30 cellular contexts compared by ENCODE assay signal in the genomic region with DNA sequence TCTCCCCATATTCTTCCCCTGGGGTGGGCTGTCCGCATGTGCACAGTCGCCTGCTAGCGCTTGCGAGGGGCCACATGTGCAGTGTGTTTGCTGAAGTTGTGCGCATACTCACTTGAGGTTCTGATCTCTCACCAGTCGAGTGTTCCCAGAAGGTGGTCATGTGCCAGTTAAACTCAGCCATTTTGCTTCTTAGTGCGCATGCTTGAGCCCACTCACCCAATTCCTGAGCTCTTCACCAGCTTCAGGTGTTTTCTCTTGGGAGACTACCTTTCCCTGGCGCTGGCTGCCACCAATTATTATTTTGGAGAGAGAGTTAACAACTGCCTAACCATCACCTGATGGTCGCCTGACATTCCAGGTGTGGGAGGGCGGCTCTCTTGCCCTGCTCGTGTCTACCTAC. TPM values are rescaled to one million over a fixed set of nuclear protein-coding genes. Genes with fewer than 3 reads are reported as not detected.
A peak's percentile ranks its signal among the peaks of the same experiment; 100 is the strongest.
DNase-seq lines count a peak whose midpoint lies in the region; ATAC-seq, FAIRE-seq and TF ChIP-seq lines count a peak whose summit lies in the region.
"Had no signal": no experiment of that assay in that cellular context is flagged by ENCODE, and none has a peak within 500 bp of the region (broad histone marks: within the 10 kb centered on the region; RNA-seq: fewer than 3 reads in every experiment).

No MANE protein-coding gene starts in this region.

- H3K27me3 Mint-ChIP-seq in progenitor cell of endocrine pancreas, result no peaks in the 10 kb centered on the region
- H3K27me3 Mint-ChIP-seq in chondrocyte (ENCODE audit: low read depth), result peaks cover 11% of the 10 kb centered on the region

- no peak for TF ChIP-seq RAD21 in K562 (CRISPR knock-in tag; conservative IDR thresholded peaks at IDR 0.05 in 1 of 2, IDR thresholded peaks at IDR 0.05 in 1 of 2)

- POLR2A ChIA-PET in K562 (lab: Yijun Ruan, JAX), result no interaction called here

- H3K9me3 ChIP-seq in K562 (replicated peaks; ENCODE audit: control insufficient read depth, insufficient read depth, low read depth, low read length), result no peaks in the 10 kb centered on the region
- H3K9me3 ChIP-seq: BE2C had no signal

- no peak overlapping the region for H3K27ac ChIP-seq in K562 (ENCODE audit: extremely low read depth, low read depth, low read length)
- H3K27ac ChIP-seq: BLaER1 had no signal

- no peak for TF ChIP-seq EP300 in K562 (IDR thresholded peaks at IDR 0.05; ENCODE audit: low read length)

- H3K4me3 ChIP-seq in K562 (no peak overlapping the region), H7 (ENCODE audit: insufficient read depth, low read depth, low read length) (no peak overlapping the region)
- H3K4me3 ChIP-seq: BLaER1, GM12878 had no signal

- peaks cover 16% of the 10 kb centered on the region for H3K9me3 Mint-ChIP-seq in progenitor cell of endocrine pancreas (ENCODE audit: low read depth)
- peaks cover 5% of the 10 kb centered on the region for H3K9me3 Mint-ChIP-seq in chondrocyte (ENCODE audit: low read depth)

- ATAC-seq in K562, result no peak
- ATAC-seq: GM12878 had no signal

- H3K4me3 Mint-ChIP-seq in progenitor cell of endocrine pancreas (ENCODE audit: low read depth), result no peak overlapping the region
- no peak overlapping the region for H3K4me3 Mint-ChIP-seq in chondrocyte (ENCODE audit: unreplicated experiment)
- H3K4me3 Mint-ChIP-seq: CD14-positive monocyte; CD4-positive, alpha-beta memory T cell; CD4-positive, CD25-positive, alpha-beta regulatory T cell; CD8-positive, alpha-beta memory T cell had no signal

- H3K4me1 Mint-ChIP-seq in progenitor cell of endocrine pancreas (ENCODE audit: low read depth), result peaks cover 3% of the 10 kb centered on the region
- no peaks in the 10 kb centered on the region for H3K4me1 Mint-ChIP-seq in chondrocyte (ENCODE audit: low read depth)
- H3K4me1 Mint-ChIP-seq: CD14-positive monocyte; CD4-positive, alpha-beta memory T cell; CD4-positive, CD25-positive, alpha-beta regulatory T cell; CD8-positive, alpha-beta memory T cell had no signal

- WGBS in K562 (ENCODE audit: insufficient coverage, low coverage, missing lambda C conversion rate), result 6% methylated on average over 10 of the region's 11 CpGs

- no peaks in the 10 kb centered on the region for H4K20me1 ChIP-seq in K562 (replicated peaks; ENCODE audit: control insufficient read depth, insufficient read depth, low read length)
- H4K20me1 ChIP-seq: BLaER1 had no signal

- TF ChIP-seq POLR2A in K562 (conservative IDR thresholded peaks at IDR 0.05), result no peak

- CTCF ChIA-PET in K562 (lab: Yijun Ruan, JAX; ENCODE audit: low intra/inter-chr PET ratio), result no interaction called here

- intact Hi-C loops in K562 (cut with micrococcal nuclease), result no loop called here

- H3K36me3 ChIP-seq in K562 (ENCODE audit: control insufficient read depth, insufficient read depth, low read length), result no peaks in the 10 kb centered on the region
- no peaks in the 10 kb centered on the region for H3K36me3 ChIP-seq in H7 (replicated peaks; ENCODE audit: control insufficient read depth, insufficient read depth, low read length)
- H3K36me3 ChIP-seq: BE2C, BLaER1 had no signal

- H3K4me2 ChIP-seq in K562 (ENCODE audit: insufficient read depth, low read length), result no peak overlapping the region
- H3K4me2 ChIP-seq: BLaER1 had no signal

- in situ Hi-C loops in K562 (cut with MboI), result no loop called here

- BruUV-seq in K562 (replicated peaks; lab: Mats Ljungman, UMichigan), result no TSS peak

- H3K9me1 ChIP-seq in K562 (ENCODE audit: control insufficient read depth, insufficient read depth, low read length), result no peaks in the 10 kb centered on the region

- FAIRE-seq in K562 (lab: Jason Lieb, UNC), result no peak
- FAIRE-seq: A204.1, GM12878, GM12892, GM18507 had no signal

- H3K27me3 ChIP-seq in K562 (ENCODE audit: control insufficient read depth in 2 of 2, insufficient read depth in 2 of 2, low read length in 2 of 2) (peaks cover 0 to 4% of the 10 kb centered on the region in 2 experiments; a peak in 2 of 5 replicates), H7 (ENCODE audit: control insufficient read depth, insufficient read depth, low read length) (no peaks in the 10 kb centered on the region)
- H3K27me3 ChIP-seq: BE2C, BLaER1 had no signal

- H3K36me3 Mint-ChIP-seq in progenitor cell of endocrine pancreas (ENCODE audit: insufficient read depth) (peaks cover 1% of the 10 kb centered on the region), chondrocyte (ENCODE audit: low read depth) (peaks cover 1% of the 10 kb centered on the region)
- H3K36me3 Mint-ChIP-seq: CD14-positive monocyte; CD4-positive, alpha-beta memory T cell; CD4-positive, CD25-positive, alpha-beta regulatory T cell; CD8-positive, alpha-beta memory T cell had no signal

- H3K79me2 ChIP-seq in K562 (ENCODE audit: control insufficient read depth, insufficient read depth, low read length), result no peaks in the 10 kb centered on the region

- no peaks in the 10 kb centered on the region for H3K4me1 ChIP-seq in K562 (replicated peaks in 1 of 2; ENCODE audit: control insufficient read depth in 2 of 2, insufficient read depth in 2 of 2, low read length in 2 of 2)
- H3K4me1 ChIP-seq: BLaER1 had no signal

- DNase-seq in K562 (ENCODE audit: extremely low read depth in 1 of 4, low spot score in 3 of 4), result no peak
- DNase-seq in progenitor cell of endocrine pancreas (ENCODE audit: low spot score, unreplicated experiment), result no peak
- DNase-seq in chondrocyte (ENCODE audit: low spot score), result no peak
- no peak for DNase-seq in H7
- DNase-seq in NCI-H226, result no peak
- DNase-seq: 8988T; ACHN; BE2C; C1 segment of cervical spinal cord; CD4-positive, alpha-beta memory T cell; CD4-positive, CD25-positive, alpha-beta regulatory T cell; CD8-positive, alpha-beta memory T cell; COR-L47; DMS 273 treated with DMSO at 0.1 percent for 48 hours; DMS153; DMS53; DMS79; DND-41; EL; GDM1 had no signal

- TF ChIP-seq CTCF in K562 (IDR thresholded peaks at IDR 0.05 in 2 of 3, conservative IDR thresholded peaks at IDR 0.05 in 1 of 3; ENCODE audit: insufficient read depth in 2 of 3, low read depth in 1 of 3, low read length in 3 of 3) (no peak), progenitor cell of endocrine pancreas (IDR thresholded peaks at IDR 0.05; ENCODE audit: unreplicated experiment) (no peak), chondrocyte (IDR thresholded peaks at IDR 0.05) (no peak)

- H2AFZ ChIP-seq in K562 (ENCODE audit: low read depth, low read length), result no peak overlapping the region

- H3K27ac Mint-ChIP-seq in progenitor cell of endocrine pancreas (peak overlapping the region; percentile 58), chondrocyte (ENCODE audit: unreplicated experiment) (no peak overlapping the region)
- H3K27ac Mint-ChIP-seq: CD14-positive monocyte; CD4-positive, alpha-beta memory T cell; CD4-positive, CD25-positive, alpha-beta regulatory T cell; CD8-positive, alpha-beta memory T cell had no signal

- no peak overlapping the region for H3K9ac ChIP-seq in K562 (ENCODE audit: insufficient read depth in 1 of 2, low read depth in 2 of 2, low read length in 2 of 2)
- H3K9ac ChIP-seq: BLaER1 had no signal

TF ChIP-seq in K562, 482 proteins besides CTCF, POLR2A, EP300 and RAD21 (continues in another document):
- TF ChIP-seq, protein P1, sequence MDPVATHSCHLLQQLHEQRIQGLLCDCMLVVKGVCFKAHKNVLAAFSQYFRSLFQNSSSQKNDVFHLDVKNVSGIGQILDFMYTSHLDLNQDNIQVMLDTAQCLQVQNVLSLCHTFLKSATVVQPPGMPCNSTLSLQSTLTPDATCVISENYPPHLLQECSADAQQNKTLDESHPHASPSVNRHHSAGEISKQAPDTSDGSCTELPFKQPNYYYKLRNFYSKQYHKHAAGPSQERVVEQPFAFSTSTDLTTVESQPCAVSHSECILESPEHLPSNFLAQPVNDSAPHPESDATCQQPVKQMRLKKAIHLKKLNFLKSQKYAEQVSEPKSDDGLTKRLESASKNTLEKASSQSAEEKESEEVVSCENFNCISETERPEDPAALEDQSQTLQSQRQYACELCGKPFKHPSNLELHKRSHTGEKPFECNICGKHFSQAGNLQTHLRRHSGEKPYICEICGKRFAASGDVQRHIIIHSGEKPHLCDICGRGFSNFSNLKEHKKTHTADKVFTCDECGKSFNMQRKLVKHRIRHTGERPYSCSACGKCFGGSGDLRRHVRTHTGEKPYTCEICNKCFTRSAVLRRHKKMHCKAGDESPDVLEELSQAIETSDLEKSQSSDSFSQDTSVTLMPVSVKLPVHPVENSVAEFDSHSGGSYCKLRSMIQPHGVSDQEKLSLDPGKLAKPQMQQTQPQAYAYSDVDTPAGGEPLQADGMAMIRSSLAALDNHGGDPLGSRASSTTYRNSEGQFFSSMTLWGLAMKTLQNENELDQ (CRISPR knock-in tag; IDR thresholded peaks at IDR 0.05; ENCODE audit: borderline replicate concordance), result no peak

RNA-seq across cellular contexts. Expression of a gene that starts 25.2 kb away (rescaled TPM):
- not detected in 2 replicates for total RNA-seq in K562 (2011; cell fraction: chromatin; rRNA removed; ENCODE audit: low replicate concordance)
- not detected in 2 replicates for total RNA-seq in K562 (2011; cell fraction: nucleolus; rRNA removed)
- total RNA-seq in K562 (2011; cell fraction: nucleoplasm; rRNA removed), result not detected in 2 replicates
- total RNA-seq in K562 (2014; rRNA removed) (not detected in 2 replicates), K562 (2014; rRNA removed; fragmentation: Illumina TruSeq; extraction: Trizol) (not detected in 2 replicates), K562 (2015; rRNA removed; fragmentation: Illumina TruSeq; extraction: Trizol) (not detected in 2 replicates), K562 (2021) (0.09 TPM in 1 of 2 replicates, not detected in the other), progenitor cell of endocrine pancreas (4.1 and 4.5 TPM in 2 replicates), chondrocyte (not detected in 3 replicates)
- polyA plus RNA-seq in K562 (2011; rRNA removed) (not detected in 2 replicates), K562 (2014; fragmentation: Illumina TruSeq; extraction: Trizol) (0.40 TPM in 1 of 2 replicates, not detected in the other), K562 (2014; fragmentation: Nextera tagmentation; extraction: Ambion mirVana) (under 1 TPM in 1 of 2 experiments, not detected in 1; 0.15 TPM), K562 (2014; rRNA removed) (0.17 TPM in 1 of 2 replicates, not detected in the other)
- not detected in 2 replicates for polyA plus RNA-seq in K562 (2011; cell fraction: cytosol; rRNA removed)
- 0.06 TPM in 1 of 2 replicates, not detected in the other for polyA plus RNA-seq in K562 (2011; cell fraction: nucleus; rRNA removed)
- not detected in 2 replicates for polyA plus RNA-seq in K562 (2012)
- not detected in 2 replicates for polyA minus RNA-seq in K562 (2011; rRNA and poly(A)+ RNA removed)
- not detected in 2 replicates for polyA minus RNA-seq in K562 (2011; cell fraction: cytosol; rRNA and poly(A)+ RNA removed)
- polyA minus RNA-seq in K562 (2011; cell fraction: nucleus; rRNA and poly(A)+ RNA removed), result not detected in 2 replicates
- not detected in 2 replicates for total RNA-seq in H7 (2014; rRNA removed; shearing (Covaris generic))
- total RNA-seq: A673; CD4-positive, alpha-beta memory T cell; CD4-positive, CD25-positive, alpha-beta regulatory T cell; CD8-positive, alpha-beta memory T cell; Daoy; G401 had no signal
- polyA plus RNA-seq: AG04450; CD14-positive monocyte; CD4-positive, alpha-beta memory T cell; CD4-positive, CD25-positive, alpha-beta regulatory T cell; CD8-positive, alpha-beta memory T cell had no signal
